In the genomic region with DNA sequence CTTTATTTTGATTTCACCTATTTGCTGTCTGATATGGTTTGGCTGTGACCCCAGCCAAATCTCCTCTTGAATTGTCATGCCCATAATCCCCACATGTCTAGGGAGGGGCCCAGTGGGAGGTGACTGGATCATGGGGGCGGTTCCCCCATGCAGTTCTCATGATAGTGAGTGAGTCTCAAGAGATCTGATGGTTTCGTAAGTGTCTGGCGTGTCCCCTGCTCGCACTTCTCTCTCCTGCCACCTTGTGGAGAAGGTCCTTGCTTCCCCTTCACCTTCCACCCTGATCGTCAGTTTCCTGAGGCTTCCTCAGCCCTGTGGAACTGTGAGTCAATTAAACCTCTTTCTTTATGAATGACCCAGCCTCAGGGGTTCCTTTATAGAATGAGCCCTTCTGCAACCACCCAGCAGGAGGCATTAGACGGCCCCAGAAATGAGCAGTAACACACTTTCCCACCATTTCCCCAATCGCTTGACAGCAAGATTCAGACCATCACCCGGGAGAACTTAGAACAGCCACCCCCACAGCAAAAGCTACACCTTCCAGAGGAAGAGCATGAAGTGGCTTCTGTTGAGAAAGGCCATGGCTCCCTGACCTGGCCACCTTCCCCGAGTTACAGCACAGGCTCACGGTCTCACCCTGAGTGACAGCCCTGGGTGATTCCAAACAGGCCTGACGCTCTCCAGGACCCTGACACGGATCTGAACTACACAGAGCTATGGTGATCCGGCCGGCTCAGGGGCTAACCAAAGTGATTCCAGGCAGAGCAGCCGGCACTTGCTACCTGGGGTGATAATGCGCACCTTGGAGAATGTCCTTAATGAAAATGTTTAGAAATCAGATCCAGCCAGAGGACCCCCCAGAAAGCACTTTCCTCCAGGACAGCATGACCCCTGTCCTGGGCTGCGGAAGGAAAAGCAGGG, we compare ENCODE assay signal across 9 cellular contexts.
DNase-seq lines count a peak whose midpoint lies in the region; ATAC-seq and TF ChIP-seq lines count a peak whose summit lies in the region.
"Had no signal": no experiment of that assay in that cellular context is flagged by ENCODE, and none has a peak within 500 bp of the region (broad histone marks: within the 10 kb centered on the region; RNA-seq: fewer than 3 reads in every experiment).

No MANE protein-coding gene starts in this region.

- H3K4me2 ChIP-seq in DND-41 (ENCODE audit: insufficient read depth, low read length) (peak overlapping the region; percentile 30), mesendoderm (ENCODE audit: low read length) (no peak overlapping the region)

- H3K9me3 ChIP-seq in DND-41 (ENCODE audit: insufficient read depth, low read length, severe bottlenecking) (no peaks in the 10 kb centered on the region), suprapubic skin (no peaks in the 10 kb centered on the region)

- H3K56ac ChIP-seq in mesendoderm (ENCODE audit: low read length) = no peak overlapping the region

- no peak overlapping the region for H2AFZ ChIP-seq in DND-41 (ENCODE audit: low read depth, low read length)

- no peaks in the 10 kb centered on the region for H4K20me1 ChIP-seq in DND-41 (ENCODE audit: insufficient read depth, low read length)

- TF ChIP-seq POLR2A in suprapubic skin (IDR thresholded peaks at IDR 0.05) = no peak

- no peak overlapping the region for H2BK120ac ChIP-seq in mesendoderm (ENCODE audit: low read depth, low read length)

- ATAC-seq in DND-41 (ENCODE audit: insufficient read depth, low read depth) (peak; percentile 91), HG02623 (IDR thresholded peaks at IDR 0.05; ENCODE audit: unreplicated experiment) (no peak)

- H3K4ac ChIP-seq in mesendoderm (ENCODE audit: low read depth, low read length) = no peak overlapping the region

- DNase-seq in DND-41 (peak; percentile 79), MV-4-11 (lab: John Stamatoyannopoulos, UW) (peak; percentile 77), SKM-1 treated with dmso at 0.1 percent for 144 hours (lab: John Stamatoyannopoulos, UW; ENCODE audit: unreplicated experiment) (peak; percentile 56), coronary artery (ENCODE audit: low spot score) (peak; percentile 49), mesendoderm (peak; percentile 90), suprapubic skin (ENCODE audit: low spot score in 2 of 2) (no peak), epidermal melanocyte (ENCODE audit: insufficient read length, low spot score) (no peak)

- H3K27ac ChIP-seq in DND-41 (ENCODE audit: low read length) (no peak overlapping the region; the same call in 1 of the 2 replicates), coronary artery (no peak overlapping the region), mesendoderm (ENCODE audit: low read depth, low read length) (no peak overlapping the region), suprapubic skin (no peak overlapping the region)
- H3K27ac ChIP-seq: skin epidermis had no signal

- TF ChIP-seq CTCF in DND-41 (IDR thresholded peaks at IDR 0.05; ENCODE audit: borderline replicate concordance, extremely low read depth, low read length, poor library complexity, severe bottlenecking) (peak; percentile 85), coronary artery (IDR thresholded peaks at IDR 0.05) (no peak), suprapubic skin (IDR thresholded peaks at IDR 0.05) (peak; percentile 13 to 61)

- H3K4me3 ChIP-seq in DND-41 (ENCODE audit: low read depth in 1 of 2, low read length in 2 of 2) (no peak overlapping the region), coronary artery (no peak overlapping the region), mesendoderm (ENCODE audit: low read length) (no peak overlapping the region), suprapubic skin (no peak overlapping the region)
- H3K4me3 ChIP-seq: skin epidermis had no signal

- H3K79me2 ChIP-seq in DND-41 (ENCODE audit: insufficient read depth, low read length) = no peaks in the 10 kb centered on the region
- H3K79me2 ChIP-seq in mesendoderm (ENCODE audit: control insufficient read depth, insufficient read depth, low read length) = no peaks in the 10 kb centered on the region

- no peak overlapping the region for H3K9ac ChIP-seq in DND-41 (ENCODE audit: low read depth, low read length)
- H3K9ac ChIP-seq in mesendoderm (ENCODE audit: low read length) = no peak overlapping the region

- H3K36me3 ChIP-seq in DND-41 (ENCODE audit: insufficient read depth, low read length) (no peaks in the 10 kb centered on the region), mesendoderm (ENCODE audit: control insufficient read depth, insufficient read depth, low read length) (no peaks in the 10 kb centered on the region), suprapubic skin (no peaks in the 10 kb centered on the region)

- H3K27me3 ChIP-seq in DND-41 (ENCODE audit: insufficient read depth, low read length, poor library complexity) (no peaks in the 10 kb centered on the region), mesendoderm (ENCODE audit: insufficient read depth, low read length, poor library complexity) (no peaks in the 10 kb centered on the region), suprapubic skin (peaks cover 17% of the 10 kb centered on the region)

- no peaks in the 10 kb centered on the region for H3K79me1 ChIP-seq in mesendoderm (ENCODE audit: low read length)

- H2BK15ac ChIP-seq in mesendoderm (replicated peaks; ENCODE audit: low read depth) = no peak overlapping the region

- H3K23ac ChIP-seq in mesendoderm (ENCODE audit: low read length) = no peak overlapping the region

- H2BK5ac ChIP-seq in mesendoderm (ENCODE audit: low read length) = no peak overlapping the region

- no peak overlapping the region for H4K8ac ChIP-seq in mesendoderm (ENCODE audit: low read depth, low read length)

- H3K4me1 ChIP-seq in DND-41 (ENCODE audit: insufficient read depth, low read length) (peaks cover 34% of the 10 kb centered on the region), mesendoderm (ENCODE audit: control insufficient read depth, low read depth, low read length) (no peaks in the 10 kb centered on the region), suprapubic skin (no peaks in the 10 kb centered on the region)

- no CpG with 5 or more reads among the region's 17 CpGs for WGBS in mesendoderm (ENCODE audit: extremely low coverage, insufficient coverage, low lambda C conversion rate)
- WGBS in suprapubic skin = 37% methylated on average over 11 of the region's 17 CpGs

- no peak overlapping the region for H4K5ac ChIP-seq in mesendoderm (ENCODE audit: low read length)

- TF ChIP-seq EP300 in suprapubic skin (IDR thresholded peaks at IDR 0.05) = no peak

- H3K18ac ChIP-seq in mesendoderm (ENCODE audit: low read length) = no peak overlapping the region

- no peak overlapping the region for H2AK5ac ChIP-seq in mesendoderm (ENCODE audit: low read length)

Comparison
In these comparisons a context has a peak if more than half of its experiments do, and no peak if none do; other contexts are left out.
1. DNase-seq: peak in DND-41 (single experiment), MV-4-11 (single experiment), SKM-1 treated with dmso at 0.1 percent for 144 hours (single experiment), coronary artery (single experiment) and mesendoderm (single experiment); none in suprapubic skin (0 of 2) and epidermal melanocyte (single experiment).